ENCODE assay signal across 13 cellular contexts in genomic region chr3:38480093-38480445, GRCh38. TPM values are rescaled to one million over a fixed set of nuclear protein-coding genes. Genes with fewer than 3 reads are reported as not detected.
DNase-seq lines count a peak whose midpoint lies in the region; FAIRE-seq and TF ChIP-seq lines count a peak whose summit lies in the region.
"Had no signal": no experiment of that assay in that cellular context is flagged by ENCODE, and none has a peak within 500 bp of the region (broad histone marks: within the 10 kb centered on the region; RNA-seq: fewer than 3 reads in every experiment).

No MANE protein-coding gene starts in this region.

- no peak overlapping the region for H3K27ac ChIP-seq in H9 (ENCODE audit: insufficient read length, low read depth, low read length)
- H3K27ac ChIP-seq in PC-9: no peak overlapping the region
- no peak overlapping the region for H3K27ac ChIP-seq in smooth muscle cell (ENCODE audit: low read depth)
- no peak overlapping the region for H3K27ac ChIP-seq in kidney (ENCODE audit: low read depth in 2 of 2, low read length in 2 of 2)

- H3K27ac Mint-ChIP-seq in H9 (no peak overlapping the region), chondrocyte (ENCODE audit: unreplicated experiment) (no peak overlapping the region)

- WGBS in H9 (ENCODE audit: extremely low coverage, insufficient read length, low lambda C conversion rate): no CpG with 5 or more reads among the region's 3 CpGs
- 74% methylated on average over 3 of the region's 3 CpGs for WGBS in smooth muscle cell (ENCODE audit: low lambda C conversion rate)

- H3F3A ChIP-seq in PC-9 (ENCODE audit: insufficient read depth, low read depth) (no peaks in the 10 kb centered on the region), smooth muscle cell (ENCODE audit: low read depth) (no peaks in the 10 kb centered on the region)

- H4K20me1 ChIP-seq in H9 (ENCODE audit: control insufficient read depth, insufficient read depth, insufficient read length) (peaks cover 2% of the 10 kb centered on the region), PC-9 (ENCODE audit: insufficient read depth) (no peaks in the 10 kb centered on the region), smooth muscle cell (ENCODE audit: low read depth) (peaks cover 19% of the 10 kb centered on the region)

- no peak overlapping the region for H2BK20ac ChIP-seq in H9 (ENCODE audit: low read depth, low read length, poor library complexity, severe bottlenecking)

- FAIRE-seq in kidney (lab: Jason Lieb, UNC): no peak

- H3K27me3 ChIP-seq in H9 (ENCODE audit: insufficient read depth, low read length) (no peaks in the 10 kb centered on the region), PC-9 (ENCODE audit: insufficient read depth, low read depth) (no peaks in the 10 kb centered on the region), smooth muscle cell (ENCODE audit: low read depth) (no peaks in the 10 kb centered on the region)
- H3K27me3 ChIP-seq: BE2C had no signal

- intact Hi-C loops in PC-9 (cut with micrococcal nuclease; ENCODE audit: unreplicated experiment) (loop anchor here (2.0 to 10.0 kb wide), 3 partner anchors 25 to 625 kb away; no protein-coding TSS in a partner anchor), kidney (cut with DNase I) (no loop called here)

- H4K5ac ChIP-seq in H9 (ENCODE audit: insufficient read length, low read depth, low read length): no peak overlapping the region

- H4K91ac ChIP-seq in H9 (ENCODE audit: insufficient read length, low read depth, low read length): no peak overlapping the region

- no peak overlapping the region for H3K9ac ChIP-seq in H9 (ENCODE audit: extremely low read depth, insufficient read length, low read length)
- no peak overlapping the region for H3K9ac ChIP-seq in smooth muscle cell (ENCODE audit: low read depth)
- H3K9ac ChIP-seq in kidney (ENCODE audit: low read length in 2 of 2): no peak overlapping the region

- H2AFZ ChIP-seq in H9 (ENCODE audit: low read length) (no peak overlapping the region), PC-9 (no peak overlapping the region), smooth muscle cell (ENCODE audit: low read depth) (no peak overlapping the region)

- H3K4me1 ChIP-seq in H9 (ENCODE audit: insufficient read depth, low read length): no peaks in the 10 kb centered on the region
- H3K4me1 ChIP-seq in PC-9 (replicated peaks; ENCODE audit: insufficient read depth): no peaks in the 10 kb centered on the region
- H3K4me1 ChIP-seq in smooth muscle cell (ENCODE audit: low read depth): no peaks in the 10 kb centered on the region
- peaks cover 0 to 2% of the 10 kb centered on the region in 2 donors for H3K4me1 ChIP-seq in kidney (ENCODE audit: control insufficient read depth in 1 of 2, insufficient read depth in 1 of 2, low read depth in 1 of 2, low read length in 2 of 2)
- H3K4me1 ChIP-seq: BE2C had no signal

- no peak overlapping the region for H4K8ac ChIP-seq in H9 (replicated peaks; ENCODE audit: insufficient read length, low read depth, low read length)

- POLR2A ChIA-PET in PC-9 (lab: Charles Lee; ENCODE audit: unreplicated experiment): no interaction called here

- peaks cover 44 to 71% (median 70%) of the 10 kb centered on the region in 3 experiments for H3K36me3 Mint-ChIP-seq in H9 (ENCODE audit: insufficient read depth in 1 of 3, low read depth in 3 of 3)
- H3K36me3 Mint-ChIP-seq in chondrocyte (ENCODE audit: low read depth): peaks cover 13% of the 10 kb centered on the region

- no peak overlapping the region for H3K14ac ChIP-seq in H9 (ENCODE audit: insufficient read depth, low read length)

- no peak overlapping the region for H2BK12ac ChIP-seq in H9 (ENCODE audit: insufficient read length, low read depth, low read length)

- 0 out of 3 replicates have a peak, but pooled peaks have one; percentile 4 for TF ChIP-seq CTCF in H9 (conservative IDR thresholded peaks at IDR 0.05)
- peak; percentile 32; the same call in 1 of the 2 replicates for TF ChIP-seq CTCF in PC-9 (conservative IDR thresholded peaks at IDR 0.05)
- TF ChIP-seq CTCF in chondrocyte (IDR thresholded peaks at IDR 0.05): peak; percentile 61
- peak; percentile 13 for TF ChIP-seq CTCF in smooth muscle cell (IDR thresholded peaks at IDR 0.05; ENCODE audit: borderline replicate concordance, insufficient read depth, poor library complexity, severe bottlenecking)
- no peak for TF ChIP-seq CTCF in kidney (IDR thresholded peaks at IDR 0.05; ENCODE audit: borderline replicate concordance, extremely low read depth, insufficient read depth)

- no peak overlapping the region for H3K4me2 ChIP-seq in H9 (ENCODE audit: insufficient read depth, insufficient read length, low read length)
- H3K4me2 ChIP-seq in PC-9: no peak overlapping the region
- no peak overlapping the region for H3K4me2 ChIP-seq in smooth muscle cell

- no peak overlapping the region for H2AK5ac ChIP-seq in H9 (ENCODE audit: insufficient read length, low read length)

- no peaks in the 10 kb centered on the region for H3K9me2 ChIP-seq in PC-9 (ENCODE audit: insufficient read depth)

- H3K18ac ChIP-seq in H9 (ENCODE audit: insufficient read length, low read depth, low read length): no peak overlapping the region

- H2BK120ac ChIP-seq in H9 (ENCODE audit: low read depth, low read length, poor library complexity, severe bottlenecking): no peak overlapping the region

- no peak overlapping the region for H3T11ph ChIP-seq in H9 (ENCODE audit: low read length)

- H3K4ac ChIP-seq in H9 (ENCODE audit: low read depth, low read length): no peak overlapping the region

- BruUV-seq in PC-9 (replicated peaks; lab: Mats Ljungman, UMichigan): no TSS peak

- H2BK15ac ChIP-seq in H9 (ENCODE audit: low read depth, low read length): no peak overlapping the region

- H3K9me3 ChIP-seq in H9 (ENCODE audit: control insufficient read depth, low read depth, low read length) (no peaks in the 10 kb centered on the region), PC-9 (ENCODE audit: insufficient read depth, low read depth) (no peaks in the 10 kb centered on the region), smooth muscle cell (replicated peaks; ENCODE audit: low read depth) (no peaks in the 10 kb centered on the region), kidney (ENCODE audit: control insufficient read depth in 1 of 2, low read length in 2 of 2) (no peaks in the 10 kb centered on the region)
- H3K9me3 ChIP-seq: BE2C had no signal

- no peak for DNase-seq in H9
- no peak for DNase-seq in PC-9
- DNase-seq in chondrocyte (ENCODE audit: low spot score): no peak
- DNase-seq in smooth muscle cell (lab: John Stamatoyannopoulos, UW; ENCODE audit: unreplicated experiment): no peak
- no peak for DNase-seq in RKO (ENCODE audit: low spot score)
- DNase-seq in NOMO-1 (lab: John Stamatoyannopoulos, UW; ENCODE audit: unreplicated experiment in 2 of 2): no peak
- no peak for DNase-seq in kidney
- DNase-seq: DMS 273 treated with DMSO at 0.1 percent for 48 hours; NCI-H1048; NCI-H2107; NCI-H226; NK-92 treated with Interleukin-12 subunit alpha and Interleukin-12 subunit beta, amount 100 ng/mL, for 24 hours had no signal

- H3K56ac ChIP-seq in H9 (ENCODE audit: insufficient read length, low read depth, low read length): no peak overlapping the region

- H3K9me3 Mint-ChIP-seq in H9 (no peaks in the 10 kb centered on the region), chondrocyte (ENCODE audit: low read depth) (no peaks in the 10 kb centered on the region)

- no peak overlapping the region for H3K4me3 ChIP-seq in PC-9
- no peak overlapping the region for H3K4me3 ChIP-seq in smooth muscle cell
- no peak overlapping the region for H3K4me3 ChIP-seq in kidney (ENCODE audit: low read length in 2 of 2)

- no peaks in the 10 kb centered on the region; the same call in 1 of the 2 replicates for H3K79me2 ChIP-seq in H9 (ENCODE audit: insufficient read depth, low read length)
- H3K79me2 ChIP-seq in PC-9 (ENCODE audit: low read depth): no peaks in the 10 kb centered on the region
- H3K79me2 ChIP-seq in smooth muscle cell (ENCODE audit: low read depth): no peaks in the 10 kb centered on the region

- no peak overlapping the region for H2BK5ac ChIP-seq in H9 (ENCODE audit: insufficient read length, low read length)

- CTCF ChIA-PET in PC-9 (lab: Charles Lee): no interaction called here

- H3K27me3 Mint-ChIP-seq in H9 (ENCODE audit: low read depth) (no peaks in the 10 kb centered on the region; the same call in 1 of the 2 replicates), chondrocyte (ENCODE audit: low read depth) (no peaks in the 10 kb centered on the region)

- no peak overlapping the region for H3K4me3 Mint-ChIP-seq in H9
- no peak overlapping the region for H3K4me3 Mint-ChIP-seq in chondrocyte (ENCODE audit: unreplicated experiment)

- H3K4me1 Mint-ChIP-seq in H9: peaks cover 0 to 5% of the 10 kb centered on the region in 2 experiments; a peak in 2 of 4 replicates
- H3K4me1 Mint-ChIP-seq in chondrocyte (ENCODE audit: low read depth): no peaks in the 10 kb centered on the region

- H3K23me2 ChIP-seq in H9 (ENCODE audit: insufficient read length, low read depth, low read length, poor library complexity, severe bottlenecking): no peaks in the 10 kb centered on the region

- no peaks in the 10 kb centered on the region for H3K79me1 ChIP-seq in H9 (ENCODE audit: insufficient read depth, low read depth, low read length, poor library complexity, severe bottlenecking)

- no peak overlapping the region for H3K23ac ChIP-seq in H9 (ENCODE audit: insufficient read length, low read depth, low read length)

- H3K36me3 ChIP-seq in PC-9 (ENCODE audit: low read depth) (no peaks in the 10 kb centered on the region), smooth muscle cell (ENCODE audit: low read depth) (no peaks in the 10 kb centered on the region), kidney (ENCODE audit: control insufficient read depth in 1 of 2, insufficient read depth in 2 of 2, low read length in 2 of 2) (peaks cover 37 to 38% of the 10 kb centered on the region in 2 donors)

RNA-seq across cellular contexts. Expression of gene EXOG, which starts 16.1 kb away (rescaled TPM):
- total RNA-seq in H9 (2021) (14.1 and 15.0 TPM in 2 replicates), PC-9 (2021) (7.5 and 9.3 TPM in 2 replicates), chondrocyte (16.0 to 21.6 TPM (median 16.5 TPM) in 3 replicates), smooth muscle cell (5.2 and 7.7 TPM in 2 replicates), kidney (16.4 TPM)
- polyA plus RNA-seq in smooth muscle cell (3.9 and 9.4 TPM in 2 replicates), kidney (ENCODE audit: insufficient read depth, low read depth, low replicate concordance) (5.5 TPM)

RNA-seq across cellular contexts. Expression of gene ACVR2B, which starts 26.4 kb away (rescaled TPM):
- total RNA-seq in H9 (2021) (99.9 and 105 TPM in 2 replicates), PC-9 (2021) (11.0 and 12.4 TPM in 2 replicates), chondrocyte (4.3 to 5.2 TPM (median 4.9 TPM) in 3 replicates), smooth muscle cell (8.6 and 10.0 TPM in 2 replicates), kidney (11.2 TPM)
- polyA plus RNA-seq in smooth muscle cell (2.1 and 7.5 TPM in 2 replicates), kidney (ENCODE audit: insufficient read depth, low read depth, low replicate concordance) (1.2 TPM)
